In the genomic region with DNA sequence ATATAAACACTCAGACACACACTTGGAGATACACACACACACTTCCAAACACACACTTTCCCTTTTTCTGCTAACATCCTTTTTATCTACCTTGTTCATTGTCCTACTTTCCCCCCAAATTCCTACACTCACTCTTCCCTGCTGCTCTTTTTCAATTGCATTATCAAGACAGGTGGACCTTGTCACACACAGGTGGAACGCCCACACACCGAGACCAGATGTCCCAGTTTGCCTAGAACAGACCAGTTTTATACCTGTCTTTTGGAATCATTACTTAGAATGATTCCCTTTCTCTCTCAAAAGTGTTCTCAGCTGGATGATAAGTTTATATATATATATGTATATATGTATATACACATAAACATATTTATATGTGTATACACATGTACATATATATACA, we compare ENCODE assay signal across 14 cellular contexts. TPM values are rescaled to one million over a fixed set of nuclear protein-coding genes. Genes with fewer than 3 reads are reported as not detected.
DNase-seq lines count a peak whose midpoint lies in the region; ATAC-seq and TF ChIP-seq lines count a peak whose summit lies in the region.
"Had no signal": no experiment of that assay in that cellular context is flagged by ENCODE, and none has a peak within 500 bp of the region (broad histone marks: within the 10 kb centered on the region; RNA-seq: fewer than 3 reads in every experiment).

No MANE protein-coding gene starts in this region.

- H3K4me3 ChIP-seq in cardiac muscle cell (no peak overlapping the region), mucosa of descending colon (no peak overlapping the region)
- H3K4me3 ChIP-seq: BLaER1 treated with 17β-estradiol and CSF1 and Interleukin-3, amounts not matched to agents 10 nM and 100 nM had no signal

- peak overlapping the region; percentile 98 for H3K27ac ChIP-seq in cardiac muscle cell
- H3K27ac ChIP-seq: BLaER1 treated with 17β-estradiol and CSF1 and Interleukin-3, amounts not matched to agents 10 nM and 100 nM; KMS-11 had no signal

- DNase-seq in cardiac muscle cell (ENCODE audit: low read depth in 1 of 2, low spot score in 1 of 2) (no peak), left cardiac atrium (no peak), ecto neural progenitor cell (ENCODE audit: low spot score) (peak; percentile 5), mucosa of descending colon (peak in 1 of 3 donors; percentile 50), GM19240 (ENCODE audit: insufficient read length, low spot score) (no peak)
- DNase-seq: ACHN; CD4-positive, CD25-positive, alpha-beta regulatory T cell; DMS53; HCEC 1CT had no signal

- peaks cover 44% of the 10 kb centered on the region for H3K4me1 ChIP-seq in cardiac muscle cell (ENCODE audit: low read depth)
- no peaks in the 10 kb centered on the region for H3K4me1 ChIP-seq in mucosa of descending colon (ENCODE audit: low read depth)
- H3K4me1 ChIP-seq: BLaER1 treated with 17β-estradiol and CSF1 and Interleukin-3, amounts not matched to agents 10 nM and 100 nM had no signal

- TF ChIP-seq CTCF in cardiac muscle cell (IDR thresholded peaks at IDR 0.05; ENCODE audit: low read depth, low read length) (no peak), mucosa of descending colon (IDR thresholded peaks at IDR 0.05) (no peak)

- H3K36me3 ChIP-seq in cardiac muscle cell (peaks cover 60% of the 10 kb centered on the region), mucosa of descending colon (ENCODE audit: low read depth) (no peaks in the 10 kb centered on the region)
- H3K36me3 ChIP-seq: BLaER1 treated with 17β-estradiol and CSF1 and Interleukin-3, amounts not matched to agents 10 nM and 100 nM had no signal

- ATAC-seq in left cardiac atrium (no peak), mucosa of descending colon (peak; percentile 48), GM21717 (IDR thresholded peaks at IDR 0.05; ENCODE audit: unreplicated experiment) (no peak), GM18858 (IDR thresholded peaks at IDR 0.05; ENCODE audit: unreplicated experiment) (no peak)

- H3K9me3 ChIP-seq in cardiac muscle cell (ENCODE audit: low read depth) (no peaks in the 10 kb centered on the region), mucosa of descending colon (no peaks in the 10 kb centered on the region)
- H3K9me3 ChIP-seq: BLaER1 treated with 17β-estradiol and CSF1 and Interleukin-3, amounts not matched to agents 10 nM and 100 nM had no signal

- intact Hi-C loops in left cardiac atrium (cut with DNase I) = loop anchor here in 1 of 2 donors (10.0 kb wide), 1 partner anchor 54 kb away; no protein-coding TSS in a partner anchor
- intact Hi-C loops in mucosa of descending colon (cut with DNase I, micrococcal nuclease) = no loop called here

- no peaks in the 10 kb centered on the region for H3K27me3 ChIP-seq in cardiac muscle cell
- H3K27me3 ChIP-seq: BLaER1 treated with 17β-estradiol and CSF1 and Interleukin-3, amounts not matched to agents 10 nM and 100 nM had no signal

RNA-seq across cellular contexts. Expression of a gene that starts 50.7 kb away (rescaled TPM):
- total RNA-seq in cardiac muscle cell (7.1 and 13.5 TPM in 2 replicates), left cardiac atrium (10 to 100 TPM in 1 of 2 donors, 1 to 10 TPM in 1; 7.7 to 10.8 TPM), mucosa of descending colon (10 to 100 TPM; 34.4 to 92.3 (median 52.0) TPM)
- 10.2 and 16.5 TPM in 2 replicates for polyA plus RNA-seq in cardiac muscle cell
- total RNA-seq: CD4-positive, CD25-positive, alpha-beta regulatory T cell; HT-29 had no signal
